ENCODE assay signal across 18 cellular contexts in genomic region chr14:95421741-95422140, GRCh38.
DNase-seq lines count a peak whose midpoint lies in the region; ATAC-seq, FAIRE-seq and TF ChIP-seq lines count a peak whose summit lies in the region.
"Had no signal": no experiment of that assay in that cellular context is flagged by ENCODE, and none has a peak within 500 bp of the region (broad histone marks: within the 10 kb centered on the region; RNA-seq: fewer than 3 reads in every experiment).

No MANE protein-coding gene starts in this region.

- H3K27ac ChIP-seq in K562 (ENCODE audit: extremely low read depth, low read depth, low read length): no peak overlapping the region
- H3K27ac ChIP-seq: BLaER1 had no signal

- H3K4me3 ChIP-seq in K562: no peak overlapping the region
- H3K4me3 ChIP-seq: BLaER1 had no signal

- TF ChIP-seq CTCF in K562 (IDR thresholded peaks at IDR 0.05 in 2 of 3, conservative IDR thresholded peaks at IDR 0.05 in 1 of 3; ENCODE audit: insufficient read depth in 2 of 3, low read depth in 1 of 3, low read length in 3 of 3): no peak

- TF ChIP-seq EP300 in K562 (IDR thresholded peaks at IDR 0.05; ENCODE audit: low read length): no peak

- peak overlapping the region; percentile 17 for H3K27ac Mint-ChIP-seq in activated naive CD4-positive, alpha-beta T cell treated with anti-CD3 and anti-CD28 coated beads, Interleukin-2, amount 10 ng/mL, durations not matched to agents 7 days and 5 days
- H3K27ac Mint-ChIP-seq in stimulated activated effector memory CD8-positive, alpha-beta T cell treated with anti-CD3 and anti-CD28 coated beads, Interleukin-12 subunit alpha, Interleukin-12 subunit beta, amount 100 ng/mL, for 72 hours: peak overlapping the region; percentile 37
- H3K27ac Mint-ChIP-seq in activated CD4-positive, alpha-beta T cell treated with anti-CD3 and anti-CD28 coated beads, Interleukin-2, amount 10 ng/mL, durations not matched to agents 24 days and 14 days: no peak overlapping the region

- H3K79me2 ChIP-seq in K562 (ENCODE audit: control insufficient read depth, insufficient read depth, low read length): no peaks in the 10 kb centered on the region

- FAIRE-seq in K562 (lab: Jason Lieb, UNC): no peak
- FAIRE-seq: H54, HTR-8/SVneo had no signal

- intact Hi-C loops in K562 (cut with micrococcal nuclease): no loop called here
- intact Hi-C loops in activated CD4-positive, alpha-beta T cell treated with anti-CD3 and anti-CD28 coated beads, Interleukin-2, amount 10 ng/mL, durations not matched to agents 24 days and 14 days (cut with micrococcal nuclease): no loop called here

- H3K27me3 Mint-ChIP-seq in activated naive CD4-positive, alpha-beta T cell treated with anti-CD3 and anti-CD28 coated beads, Interleukin-2, amount 10 ng/mL, durations not matched to agents 7 days and 5 days: no peaks in the 10 kb centered on the region
- no peaks in the 10 kb centered on the region for H3K27me3 Mint-ChIP-seq in activated CD4-positive, alpha-beta T cell treated with anti-CD3 and anti-CD28 coated beads, Interleukin-2, amount 10 ng/mL, durations not matched to agents 24 days and 14 days

- H3K4me2 ChIP-seq in K562 (ENCODE audit: insufficient read depth, low read length): no peak overlapping the region
- H3K4me2 ChIP-seq: BLaER1 had no signal

- no peaks in the 10 kb centered on the region for H4K20me1 ChIP-seq in K562 (replicated peaks; ENCODE audit: control insufficient read depth, insufficient read depth, low read length)

- TF ChIP-seq POLR2A in K562 (conservative IDR thresholded peaks at IDR 0.05): no peak

- CTCF ChIA-PET in activated naive CD4-positive, alpha-beta T cell treated with anti-CD3 and anti-CD28 coated beads, Interleukin-2, amount 10 ng/mL, durations not matched to agents 7 days and 5 days (lab: Charles Lee): no interaction called here
- CTCF ChIA-PET in K562 (lab: Yijun Ruan, JAX; ENCODE audit: low intra/inter-chr PET ratio): no interaction called here

- H3K9me3 ChIP-seq in K562 (replicated peaks; ENCODE audit: control insufficient read depth, insufficient read depth, low read depth, low read length): no peaks in the 10 kb centered on the region
- H3K9me3 ChIP-seq: Caco-2 had no signal

- H3K36me3 Mint-ChIP-seq in activated naive CD4-positive, alpha-beta T cell treated with anti-CD3 and anti-CD28 coated beads, Interleukin-2, amount 10 ng/mL, durations not matched to agents 7 days and 5 days: peaks cover 76% of the 10 kb centered on the region
- H3K36me3 Mint-ChIP-seq in stimulated activated effector memory CD8-positive, alpha-beta T cell treated with anti-CD3 and anti-CD28 coated beads, Interleukin-12 subunit alpha, Interleukin-12 subunit beta, amount 100 ng/mL, for 72 hours: peaks cover 93% of the 10 kb centered on the region
- peaks cover 76% of the 10 kb centered on the region for H3K36me3 Mint-ChIP-seq in activated CD4-positive, alpha-beta T cell treated with anti-CD3 and anti-CD28 coated beads, Interleukin-2, amount 10 ng/mL, durations not matched to agents 24 days and 14 days (ENCODE audit: low read depth)

- in situ Hi-C loops in K562 (cut with MboI): no loop called here

- no peaks in the 10 kb centered on the region for H3K36me3 ChIP-seq in K562 (ENCODE audit: control insufficient read depth, insufficient read depth, low read length)

- H3K27me3 ChIP-seq in K562 (ENCODE audit: control insufficient read depth in 2 of 2, insufficient read depth in 2 of 2, low read length in 2 of 2): peaks cover 0 to 3% of the 10 kb centered on the region in 2 experiments; a peak in 2 of 5 replicates
- H3K27me3 ChIP-seq: BLaER1 had no signal

- POLR2A ChIA-PET in K562 (lab: Yijun Ruan, JAX): no interaction called here

- H3K9me1 ChIP-seq in K562 (ENCODE audit: control insufficient read depth, insufficient read depth, low read length): no peaks in the 10 kb centered on the region

- WGBS in K562 (ENCODE audit: insufficient coverage, low coverage, missing lambda C conversion rate): 6% methylated on average over 8 of the region's 8 CpGs

- no peak for DNase-seq in activated naive CD4-positive, alpha-beta T cell treated with anti-CD3 and anti-CD28 coated beads, Interleukin-2, amount 10 ng/mL, durations not matched to agents 7 days and 5 days
- DNase-seq in activated naive CD4-positive, alpha-beta T cell treated with Interleukin-2 at 50 U/mL for 16 hours: no peak
- DNase-seq in K562 (ENCODE audit: extremely low read depth in 1 of 4, low spot score in 3 of 4) (no peak), kidney tubule cell (ENCODE audit: low spot score) (peak; percentile 53)
- DNase-seq in stimulated activated effector memory CD8-positive, alpha-beta T cell treated with anti-CD3 and anti-CD28 coated beads, Interleukin-12 subunit alpha, Interleukin-12 subunit beta, amount 100 ng/mL, for 72 hours (ENCODE audit: low spot score in 2 of 2): no peak
- no peak for DNase-seq in activated CD4-positive, alpha-beta T cell treated with anti-CD3 and anti-CD28 coated beads, Interleukin-2, amount 10 ng/mL, durations not matched to agents 24 days and 14 days
- DNase-seq: 8988T; AML-193; Caco-2; CD8-positive, alpha-beta memory T cell; DND-41; GF-D8 had no signal

- no peaks in the 10 kb centered on the region for H3K4me1 Mint-ChIP-seq in activated naive CD4-positive, alpha-beta T cell treated with anti-CD3 and anti-CD28 coated beads, Interleukin-2, amount 10 ng/mL, durations not matched to agents 7 days and 5 days
- H3K4me1 Mint-ChIP-seq in stimulated activated effector memory CD8-positive, alpha-beta T cell treated with anti-CD3 and anti-CD28 coated beads, Interleukin-12 subunit alpha, Interleukin-12 subunit beta, amount 100 ng/mL, for 72 hours: peaks cover 12% of the 10 kb centered on the region
- no peaks in the 10 kb centered on the region for H3K4me1 Mint-ChIP-seq in activated CD4-positive, alpha-beta T cell treated with anti-CD3 and anti-CD28 coated beads, Interleukin-2, amount 10 ng/mL, durations not matched to agents 24 days and 14 days

- H3K4me3 Mint-ChIP-seq in activated naive CD4-positive, alpha-beta T cell treated with anti-CD3 and anti-CD28 coated beads, Interleukin-2, amount 10 ng/mL, durations not matched to agents 7 days and 5 days: no peak overlapping the region
- H3K4me3 Mint-ChIP-seq in stimulated activated effector memory CD8-positive, alpha-beta T cell treated with anti-CD3 and anti-CD28 coated beads, Interleukin-12 subunit alpha, Interleukin-12 subunit beta, amount 100 ng/mL, for 72 hours: no peak overlapping the region
- H3K4me3 Mint-ChIP-seq in activated CD4-positive, alpha-beta T cell treated with anti-CD3 and anti-CD28 coated beads, Interleukin-2, amount 10 ng/mL, durations not matched to agents 24 days and 14 days: no peak overlapping the region
- H3K4me3 Mint-ChIP-seq: CD8-positive, alpha-beta memory T cell had no signal

- no peak for TF ChIP-seq RAD21 in K562 (CRISPR knock-in tag; conservative IDR thresholded peaks at IDR 0.05 in 1 of 2, IDR thresholded peaks at IDR 0.05 in 1 of 2)

- H3K9me3 Mint-ChIP-seq in activated naive CD4-positive, alpha-beta T cell treated with anti-CD3 and anti-CD28 coated beads, Interleukin-2, amount 10 ng/mL, durations not matched to agents 7 days and 5 days: no peaks in the 10 kb centered on the region
- no peaks in the 10 kb centered on the region for H3K9me3 Mint-ChIP-seq in stimulated activated effector memory CD8-positive, alpha-beta T cell treated with anti-CD3 and anti-CD28 coated beads, Interleukin-12 subunit alpha, Interleukin-12 subunit beta, amount 100 ng/mL, for 72 hours
- peaks cover 11% of the 10 kb centered on the region for H3K9me3 Mint-ChIP-seq in activated CD4-positive, alpha-beta T cell treated with anti-CD3 and anti-CD28 coated beads, Interleukin-2, amount 10 ng/mL, durations not matched to agents 24 days and 14 days
- H3K9me3 Mint-ChIP-seq: CD8-positive, alpha-beta memory T cell had no signal

- no peak for ATAC-seq in K562
- ATAC-seq in stimulated activated effector memory CD8-positive, alpha-beta T cell treated with anti-CD3 and anti-CD28 coated beads, Interleukin-12 subunit alpha, Interleukin-12 subunit beta, amount 100 ng/mL, for 72 hours: no peak
- ATAC-seq in GM18909 (IDR thresholded peaks at IDR 0.05; ENCODE audit: poor library complexity, unreplicated experiment): no peak
- ATAC-seq in HG03565 (IDR thresholded peaks at IDR 0.05; ENCODE audit: unreplicated experiment): no peak
- ATAC-seq: HCT116 had no signal

- no peak overlapping the region for H3K9ac ChIP-seq in K562 (ENCODE audit: insufficient read depth in 1 of 2, low read depth in 2 of 2, low read length in 2 of 2)
- H3K9ac ChIP-seq: BLaER1 had no signal

- H2AFZ ChIP-seq in K562 (ENCODE audit: low read depth, low read length): no peak overlapping the region

- no TSS peak for BruUV-seq in K562 (replicated peaks; lab: Mats Ljungman, UMichigan)

- no peaks in the 10 kb centered on the region; a peak in 2 of 5 replicates for H3K4me1 ChIP-seq in K562 (replicated peaks in 1 of 2; ENCODE audit: control insufficient read depth in 2 of 2, insufficient read depth in 2 of 2, low read length in 2 of 2)
- H3K4me1 ChIP-seq: Caco-2 had no signal

TF ChIP-seq in K562, 482 proteins besides CTCF, POLR2A, EP300 and RAD21 (continues in another document):
- TF ChIP-seq, protein P1, sequence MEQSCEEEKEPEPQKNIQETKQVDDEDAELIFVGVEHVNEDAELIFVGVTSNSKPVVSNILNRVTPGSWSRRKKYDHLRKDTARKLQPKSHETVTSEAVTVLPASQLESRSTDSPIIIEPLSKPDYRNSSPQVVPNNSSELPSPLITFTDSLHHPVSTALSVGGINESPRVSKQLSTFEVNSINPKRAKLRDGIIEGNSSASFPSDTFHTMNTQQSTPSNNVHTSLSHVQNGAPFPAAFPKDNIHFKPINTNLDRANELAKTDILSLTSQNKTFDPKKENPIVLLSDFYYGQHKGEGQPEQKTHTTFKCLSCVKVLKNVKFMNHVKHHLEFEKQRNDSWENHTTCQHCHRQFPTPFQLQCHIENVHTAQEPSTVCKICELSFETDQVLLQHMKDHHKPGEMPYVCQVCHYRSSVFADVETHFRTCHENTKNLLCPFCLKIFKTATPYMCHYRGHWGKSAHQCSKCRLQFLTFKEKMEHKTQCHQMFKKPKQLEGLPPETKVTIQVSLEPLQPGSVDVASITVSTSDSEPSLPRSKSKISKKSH (CRISPR knock-in tag; IDR thresholded peaks at IDR 0.05): no peak
